11 cellular contexts compared by ENCODE assay signal in genomic region chr1:243708210-243708609, GRCh38.
A peak's percentile ranks its signal among the peaks of the same experiment; 100 is the strongest.
DNase-seq lines count a peak whose midpoint lies in the region; ATAC-seq and TF ChIP-seq lines count a peak whose summit lies in the region.
"Had no signal": no experiment of that assay in that cellular context is flagged by ENCODE, and none has a peak within 500 bp of the region (broad histone marks: within the 10 kb centered on the region; RNA-seq: fewer than 3 reads in every experiment).

No MANE protein-coding gene starts in this region.

- peak; percentile 16 for DNase-seq in ACHN
- DNase-seq in GM10266 (ENCODE audit: extremely low spot score) = no peak
- peak; percentile 50 for DNase-seq in PC-3
- DNase-seq in fibroblast of mammary gland (ENCODE audit: low read depth) = no peak
- no peak for DNase-seq in erythroblast (lab: John Stamatoyannopoulos, UW)
- no peak for DNase-seq in occipital lobe (lab: John Stamatoyannopoulos, UW)
- DNase-seq in WTC11 (ENCODE audit: low spot score) = no peak
- DNase-seq: EL, KG1 had no signal

- intact Hi-C loops in PC-3 (cut with micrococcal nuclease) = loop anchor here (1.0 to 5.0 kb wide), 5 partner anchors 40 to 591 kb away; partner anchors contain the start of gene ZBTB18

- H3K4me3 ChIP-seq in PC-3 (ENCODE audit: low read length) = no peak overlapping the region
- H3K4me3 ChIP-seq in fibroblast of mammary gland (ENCODE audit: control insufficient read depth, low read depth, low read length) = no peak overlapping the region
- H3K4me3 ChIP-seq: SJSA1 had no signal

- no peaks in the 10 kb centered on the region for H3K9me3 ChIP-seq in PC-3 (ENCODE audit: low read length)
- H3K9me3 ChIP-seq: SJSA1 had no signal

- peaks cover 51% of the 10 kb centered on the region for H3K4me1 Mint-ChIP-seq in WTC11

- no peaks in the 10 kb centered on the region for H3K36me3 ChIP-seq in PC-3 (ENCODE audit: low read depth, low read length)

- no peak overlapping the region for H3K4me3 Mint-ChIP-seq in WTC11

- H3K9ac ChIP-seq in PC-3 (ENCODE audit: low read length) = no peak overlapping the region

- no peaks in the 10 kb centered on the region for H3K9me2 ChIP-seq in PC-3 (replicated peaks; ENCODE audit: low read length)

- H3K4me1 ChIP-seq in PC-3 (ENCODE audit: insufficient read depth, low read length) = peaks cover 15% of the 10 kb centered on the region

- H3K27ac Mint-ChIP-seq in WTC11 = no peak overlapping the region

- no peaks in the 10 kb centered on the region for H3K27me3 ChIP-seq in PC-3 (ENCODE audit: low read length)
- H3K27me3 ChIP-seq: SJSA1 had no signal

- in situ Hi-C loops in ACHN (cut with HindIII; ENCODE audit: low pct_ligation_motif_present, low pct_unique_long_range_greater_than_20kb, low sequenced_read_pairs) = no loop called here

- H3K27ac ChIP-seq in PC-3 (ENCODE audit: low read length) = no peak overlapping the region
- H3K27ac ChIP-seq: SJSA1 had no signal

- H4K20me1 ChIP-seq in PC-3 (ENCODE audit: low read length) = no peaks in the 10 kb centered on the region

- H2AFZ ChIP-seq in PC-3 (ENCODE audit: low read length) = no peak overlapping the region

- H3K4me2 ChIP-seq in PC-3 (ENCODE audit: low read length) = no peak overlapping the region

- no peaks in the 10 kb centered on the region for H3K79me2 ChIP-seq in PC-3 (ENCODE audit: low read length)

- H3K9me3 Mint-ChIP-seq in WTC11 = no peaks in the 10 kb centered on the region

- ATAC-seq in PC-3 (no peak), GM21381 (IDR thresholded peaks at IDR 0.05; ENCODE audit: unreplicated experiment) (no peak), WTC11 (no peak)

- POLR2A ChIA-PET in PC-3 (lab: Charles Lee; ENCODE audit: unreplicated experiment) (interaction anchor here (0.6 kb wide), 1 partner anchor 413 kb away, joined by 3 read pairs; no protein-coding TSS in a partner anchor), WTC11 (lab: Charles Lee) (no interaction called here)

- no peaks in the 10 kb centered on the region for H3K36me3 Mint-ChIP-seq in WTC11

- BruUV-seq in PC-3 (replicated peaks; lab: Mats Ljungman, UMichigan) = no TSS peak

- CTCF ChIA-PET in PC-3 (lab: Charles Lee) (interaction anchor here (0.5 to 1.0 kb wide), 5 partner anchors 124 to 591 kb away, joined by 3 to 8 read pairs (median 7); no protein-coding TSS in a partner anchor), WTC11 (lab: Charles Lee) (interaction anchor here (0.6 to 1.0 kb wide), 4 partner anchors 23 to 236 kb away, joined by 3 to 8 read pairs (median 4); no protein-coding TSS in a partner anchor)

- H3F3A ChIP-seq in PC-3 (ENCODE audit: low read length, unreplicated experiment) = no peaks in the 10 kb centered on the region

- H3K27me3 Mint-ChIP-seq in WTC11 (ENCODE audit: low read depth) = no peaks in the 10 kb centered on the region

- TF ChIP-seq POLR2A in erythroblast (IDR thresholded peaks at IDR 0.05; ENCODE audit: low read length) = no peak

- peak; percentile 40 for TF ChIP-seq CTCF in GM10266 (IDR thresholded peaks at IDR 0.05; ENCODE audit: control insufficient read depth, insufficient read depth, low read depth, missing control alignments)
- TF ChIP-seq CTCF in PC-3 (conservative IDR thresholded peaks at IDR 0.05; ENCODE audit: low read depth, low read length) = peak; percentile 86
- peak; percentile 13 for TF ChIP-seq CTCF in fibroblast of mammary gland (conservative IDR thresholded peaks at IDR 0.05; ENCODE audit: control insufficient read depth, insufficient read depth, low read depth, low read length)
- no peak for TF ChIP-seq CTCF in WTC11 (IDR thresholded peaks at IDR 0.05)

TF ChIP-seq in WTC11, 78 proteins besides CTCF, POLR2A, EP300 and RAD21 (continues in another document):
- TF ChIP-seq SOX15 (CRISPR knock-in tag; IDR thresholded peaks at IDR 0.05) (no peak), ARID4B (CRISPR knock-in tag; IDR thresholded peaks at IDR 0.05; ENCODE audit: borderline replicate concordance) (no peak), ZNF219 (CRISPR knock-in tag; IDR thresholded peaks at IDR 0.05; ENCODE audit: borderline replicate concordance) (no peak), NFATC4 (CRISPR knock-in tag; IDR thresholded peaks at IDR 0.05) (no peak), ZBTB43 (CRISPR knock-in tag; IDR thresholded peaks at IDR 0.05) (no peak), CBFB (CRISPR knock-in tag; IDR thresholded peaks at IDR 0.05; ENCODE audit: low read depth) (no peak), ZNF425 (CRISPR knock-in tag; conservative IDR thresholded peaks at IDR 0.05) (no peak), ATF2 (CRISPR knock-in tag; IDR thresholded peaks at IDR 0.05; ENCODE audit: borderline replicate concordance, low read depth) (no peak), RORB (CRISPR knock-in tag; IDR thresholded peaks at IDR 0.05) (no peak), ERG (CRISPR knock-in tag; IDR thresholded peaks at IDR 0.05) (no peak)

Comparison
In these comparisons a context has a peak if more than half of its experiments do, and no peak if none do; other contexts are left out.
1. DNase-seq: peak in ACHN (single experiment) and PC-3 (single experiment); none in GM10266 (single experiment), fibroblast of mammary gland (single experiment), erythroblast (0 of 2), occipital lobe (single experiment) and WTC11 (single experiment).